In the genomic region with DNA sequence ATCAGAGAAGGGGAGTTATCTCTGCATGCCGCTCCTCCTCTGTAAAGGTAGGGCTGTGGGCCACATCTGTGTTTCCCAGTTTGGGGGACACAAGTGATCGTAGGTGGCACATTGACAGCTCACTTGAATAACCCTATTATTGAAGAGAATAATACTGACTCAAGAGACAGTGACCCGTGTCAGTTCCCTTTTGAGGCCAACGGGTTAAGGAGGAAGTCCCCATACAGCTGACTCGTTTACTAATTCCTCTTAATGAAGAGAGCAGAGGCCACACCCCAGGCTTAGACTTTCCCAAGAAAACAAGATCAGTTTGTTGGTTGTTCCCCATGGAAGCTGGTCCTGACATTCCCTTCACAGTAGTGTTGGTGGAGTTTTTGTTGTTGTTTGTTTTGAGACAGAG, we compare ENCODE assay signal across 15 cellular contexts. TPM values are rescaled to one million over a fixed set of nuclear protein-coding genes. Genes with fewer than 3 reads are reported as not detected.
A peak's percentile ranks its signal among the peaks of the same experiment; 100 is the strongest.
DNase-seq lines count a peak whose midpoint lies in the region; ATAC-seq and TF ChIP-seq lines count a peak whose summit lies in the region.
"Had no signal": no experiment of that assay in that cellular context is flagged by ENCODE, and none has a peak within 500 bp of the region (broad histone marks: within the 10 kb centered on the region; RNA-seq: fewer than 3 reads in every experiment).

No MANE protein-coding gene starts in this region.

- intact Hi-C loops in esophagus muscularis mucosa (cut with DNase I): no loop called here

- H2BK12ac ChIP-seq in trophoblast cell (ENCODE audit: low read length): no peak overlapping the region

- H4K12ac ChIP-seq in trophoblast cell (ENCODE audit: low read depth, low read length): no peak overlapping the region

- 62% methylated on average over 5 of the region's 5 CpGs for WGBS in esophagus muscularis mucosa
- WGBS in trophoblast cell (ENCODE audit: extremely low coverage, insufficient coverage, insufficient read length): no CpG with 5 or more reads among the region's 5 CpGs

- no peak overlapping the region for H2BK120ac ChIP-seq in trophoblast cell (ENCODE audit: insufficient read depth, low read length, poor library complexity)

- no peak for TF ChIP-seq POLR2A in esophagus muscularis mucosa (IDR thresholded peaks at IDR 0.05; ENCODE audit: low read depth)

- POLR2A ChIA-PET in WTC11 (lab: Charles Lee): no interaction called here

- no peaks in the 10 kb centered on the region for H3K27me3 Mint-ChIP-seq in stimulated activated naive CD8-positive, alpha-beta T cell treated with anti-CD3 and anti-CD28 coated beads, Interleukin-15, Interleukin-2, amounts not matched to agents 100 ng/mL and 50 ng/mL, for 24 hours
- no peaks in the 10 kb centered on the region for H3K27me3 Mint-ChIP-seq in stimulated activated naive CD8-positive, alpha-beta T cell treated with anti-CD3 and anti-CD28 coated beads, Interleukin-15, amount 100 ng/mL, for 72 hours
- H3K27me3 Mint-ChIP-seq in WTC11 (ENCODE audit: low read depth): no peaks in the 10 kb centered on the region
- H3K27me3 Mint-ChIP-seq: activated CD4-positive, alpha-beta memory T cell treated with anti-CD3 and anti-CD28 coated beads, Interleukin-2, amount 10 ng/mL, durations not matched to agents 7 days and 5 days; central memory CD8-positive, alpha-beta T cell had no signal

- ATAC-seq in stimulated activated naive CD8-positive, alpha-beta T cell treated with anti-CD3 and anti-CD28 coated beads, Interleukin-15, amount 100 ng/mL, for 72 hours: no peak
- ATAC-seq in WTC11 (no peak), HG03457 (IDR thresholded peaks at IDR 0.05; ENCODE audit: unreplicated experiment) (no peak)

- no peak overlapping the region for H3K4me3 Mint-ChIP-seq in stimulated activated naive CD8-positive, alpha-beta T cell treated with anti-CD3 and anti-CD28 coated beads, Interleukin-15, Interleukin-2, amounts not matched to agents 100 ng/mL and 50 ng/mL, for 24 hours
- no peak overlapping the region for H3K4me3 Mint-ChIP-seq in stimulated activated naive CD8-positive, alpha-beta T cell treated with anti-CD3 and anti-CD28 coated beads, Interleukin-15, amount 100 ng/mL, for 72 hours
- H3K4me3 Mint-ChIP-seq in WTC11: no peak overlapping the region
- H3K4me3 Mint-ChIP-seq: activated CD4-positive, alpha-beta memory T cell treated with anti-CD3 and anti-CD28 coated beads, Interleukin-2, amount 10 ng/mL, durations not matched to agents 7 days and 5 days; central memory CD8-positive, alpha-beta T cell; T-helper 2 cell treated with Interferon-gamma antibody and Interleukin-4, amounts not matched to agents 5 μg/mL and 100 μg/mL, for 36 hours had no signal

- no peak overlapping the region for H3K4ac ChIP-seq in trophoblast cell (ENCODE audit: low read depth, low read length)

- peak overlapping the region; percentile 76 for H3K27ac Mint-ChIP-seq in stimulated activated naive CD8-positive, alpha-beta T cell treated with anti-CD3 and anti-CD28 coated beads, Interleukin-15, Interleukin-2, amounts not matched to agents 100 ng/mL and 50 ng/mL, for 24 hours
- H3K27ac Mint-ChIP-seq in stimulated activated naive CD8-positive, alpha-beta T cell treated with anti-CD3 and anti-CD28 coated beads, Interleukin-15, amount 100 ng/mL, for 72 hours: peak overlapping the region in 1 of 2 donors; percentile 59
- no peak overlapping the region for H3K27ac Mint-ChIP-seq in WTC11

- H3K79me2 ChIP-seq in trophoblast cell (ENCODE audit: control insufficient read depth, insufficient read depth, low read length, poor library complexity): no peaks in the 10 kb centered on the region

- CTCF ChIA-PET in WTC11 (lab: Charles Lee): interaction anchor here (0.9 kb wide), 1 partner anchor 167 kb away, joined by 3 read pairs; no protein-coding TSS in a partner anchor

- no peak for DNase-seq in stimulated activated naive CD8-positive, alpha-beta T cell treated with anti-CD3 and anti-CD28 coated beads, Interleukin-15, amount 100 ng/mL, for 72 hours
- peak; percentile 23 for DNase-seq in OCI-M1 (lab: John Stamatoyannopoulos, UW)
- DNase-seq in esophagus muscularis mucosa (ENCODE audit: extremely low spot score): no peak
- no peak for DNase-seq in trophoblast cell
- DNase-seq in WTC11 (ENCODE audit: low spot score): no peak
- no peak for DNase-seq in NCI-H526 treated with DMSO at 0.1 percent for 48 hours (lab: John Stamatoyannopoulos, UW)
- DNase-seq: activated CD4-positive, alpha-beta memory T cell treated with anti-CD3 and anti-CD28 coated beads, Interleukin-2, amount 10 ng/mL, durations not matched to agents 7 days and 5 days; NCI-H1105; NCI-H345; stimulated activated CD4-positive, alpha-beta T cell treated with anti-CD3 and anti-CD28 coated beads, Interleukin-1b, Interleukin-23, amount 100 ng/mL, for 48 hours had no signal

- H2AFZ ChIP-seq in trophoblast cell (ENCODE audit: insufficient read depth, low read length, poor library complexity): no peak overlapping the region

- no peak overlapping the region for H3K14ac ChIP-seq in trophoblast cell (ENCODE audit: low read length)

- TF ChIP-seq EP300 in esophagus muscularis mucosa (IDR thresholded peaks at IDR 0.05): no peak

- no peak overlapping the region for H3K4me2 ChIP-seq in trophoblast cell (ENCODE audit: low read length)

- H3K23ac ChIP-seq in trophoblast cell (ENCODE audit: low read length): no peak overlapping the region

- H3K36me3 Mint-ChIP-seq in stimulated activated naive CD8-positive, alpha-beta T cell treated with anti-CD3 and anti-CD28 coated beads, Interleukin-15, Interleukin-2, amounts not matched to agents 100 ng/mL and 50 ng/mL, for 24 hours (ENCODE audit: low read depth): peaks cover 90% of the 10 kb centered on the region
- peaks cover 60% of the 10 kb centered on the region for H3K36me3 Mint-ChIP-seq in WTC11

- no peak overlapping the region for H4K91ac ChIP-seq in trophoblast cell (ENCODE audit: low read depth, low read length)

- no peak overlapping the region for H3K4me3 ChIP-seq in esophagus muscularis mucosa
- no peak overlapping the region for H3K4me3 ChIP-seq in trophoblast cell (ENCODE audit: low read depth, low read length)

- H3K27ac ChIP-seq in esophagus muscularis mucosa (replicated peaks in 1 of 4) (peak overlapping the region; percentile 18 to 44 (median 30)), trophoblast cell (ENCODE audit: low read depth, low read length) (no peak overlapping the region)

- H3K4me1 Mint-ChIP-seq in stimulated activated naive CD8-positive, alpha-beta T cell treated with anti-CD3 and anti-CD28 coated beads, Interleukin-15, Interleukin-2, amounts not matched to agents 100 ng/mL and 50 ng/mL, for 24 hours (ENCODE audit: low read depth): peaks cover 22% of the 10 kb centered on the region
- peaks cover 33% of the 10 kb centered on the region for H3K4me1 Mint-ChIP-seq in stimulated activated naive CD8-positive, alpha-beta T cell treated with anti-CD3 and anti-CD28 coated beads, Interleukin-15, amount 100 ng/mL, for 72 hours
- peaks cover 3% of the 10 kb centered on the region; the same call in 1 of the 2 replicates for H3K4me1 Mint-ChIP-seq in WTC11

- H4K8ac ChIP-seq in trophoblast cell (ENCODE audit: low read depth, low read length): no peak overlapping the region

- no peak for TF ChIP-seq CTCF in esophagus muscularis mucosa (IDR thresholded peaks at IDR 0.05)
- TF ChIP-seq CTCF in WTC11 (IDR thresholded peaks at IDR 0.05): no peak

- no peak overlapping the region for H2AK5ac ChIP-seq in trophoblast cell (ENCODE audit: low read length)

- no peak overlapping the region for H3K18ac ChIP-seq in trophoblast cell (ENCODE audit: low read length)

- H3K27me3 ChIP-seq in esophagus muscularis mucosa (no peaks in the 10 kb centered on the region), trophoblast cell (ENCODE audit: insufficient read depth, low read length) (no peaks in the 10 kb centered on the region)

- H2BK5ac ChIP-seq in trophoblast cell (ENCODE audit: low read depth, low read length, poor library complexity): no peak overlapping the region

- H3K36me3 ChIP-seq in esophagus muscularis mucosa (peaks cover 81 to 100% (median 99%) of the 10 kb centered on the region in 4 donors), trophoblast cell (ENCODE audit: control insufficient read depth in 1 of 2, insufficient read depth in 2 of 2, low read length in 2 of 2) (peaks cover 34 to 36% of the 10 kb centered on the region in 2 experiments)

- no peaks in the 10 kb centered on the region for H3K9me3 ChIP-seq in esophagus muscularis mucosa
- peaks cover 2% of the 10 kb centered on the region for H3K9me3 ChIP-seq in trophoblast cell (ENCODE audit: insufficient read depth, low read depth, low read length)

- H3K9ac ChIP-seq in trophoblast cell (ENCODE audit: low read length): no peak overlapping the region

- H3K4me1 ChIP-seq in esophagus muscularis mucosa (peaks cover 0 to 13% (median 10%) of the 10 kb centered on the region in 4 donors), trophoblast cell (ENCODE audit: control insufficient read depth in 1 of 2, insufficient read depth in 2 of 2, low read length in 2 of 2) (no peaks in the 10 kb centered on the region)

- H3K9me3 Mint-ChIP-seq in stimulated activated naive CD8-positive, alpha-beta T cell treated with anti-CD3 and anti-CD28 coated beads, Interleukin-15, Interleukin-2, amounts not matched to agents 100 ng/mL and 50 ng/mL, for 24 hours: no peaks in the 10 kb centered on the region
- no peaks in the 10 kb centered on the region for H3K9me3 Mint-ChIP-seq in stimulated activated naive CD8-positive, alpha-beta T cell treated with anti-CD3 and anti-CD28 coated beads, Interleukin-15, amount 100 ng/mL, for 72 hours
- H3K9me3 Mint-ChIP-seq in WTC11: peaks cover 4% of the 10 kb centered on the region
- H3K9me3 Mint-ChIP-seq: activated CD4-positive, alpha-beta memory T cell treated with anti-CD3 and anti-CD28 coated beads, Interleukin-2, amount 10 ng/mL, durations not matched to agents 7 days and 5 days; central memory CD8-positive, alpha-beta T cell; T-helper 2 cell treated with Interferon-gamma antibody and Interleukin-4, amounts not matched to agents 5 μg/mL and 100 μg/mL, for 36 hours had no signal

- H3K79me1 ChIP-seq in trophoblast cell (ENCODE audit: low read length): no peaks in the 10 kb centered on the region

TF ChIP-seq in WTC11, 78 proteins besides CTCF, POLR2A, EP300 and RAD21:
- TF ChIP-seq KAT7 (CRISPR knock-in tag; IDR thresholded peaks at IDR 0.05; ENCODE audit: borderline replicate concordance): no peak
- TF ChIP-seq, protein P1, sequence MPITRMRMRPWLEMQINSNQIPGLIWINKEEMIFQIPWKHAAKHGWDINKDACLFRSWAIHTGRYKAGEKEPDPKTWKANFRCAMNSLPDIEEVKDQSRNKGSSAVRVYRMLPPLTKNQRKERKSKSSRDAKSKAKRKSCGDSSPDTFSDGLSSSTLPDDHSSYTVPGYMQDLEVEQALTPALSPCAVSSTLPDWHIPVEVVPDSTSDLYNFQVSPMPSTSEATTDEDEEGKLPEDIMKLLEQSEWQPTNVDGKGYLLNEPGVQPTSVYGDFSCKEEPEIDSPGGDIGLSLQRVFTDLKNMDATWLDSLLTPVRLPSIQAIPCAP (CRISPR knock-in tag; IDR thresholded peaks at IDR 0.05): no peak
- TF ChIP-seq ZNF232 (CRISPR knock-in tag; IDR thresholded peaks at IDR 0.05): no peak

RNA-seq across cellular contexts. Expression of a gene that starts 33.0 kb away (rescaled TPM):
- total RNA-seq in esophagus muscularis mucosa (100 to 1,000 TPM in 3 of 4 donors, 10 to 100 TPM in 1; 72.7 to 167 (median 116) TPM), WTC11 (2021) (22.2 to 28.7 TPM (median 22.4 TPM) in 3 replicates)
- polyA plus RNA-seq in trophoblast cell (2013): 20.5 and 20.6 TPM in 2 replicates

RNA-seq across cellular contexts. Expression of a gene that starts 55.2 kb away (rescaled TPM):
- total RNA-seq in esophagus muscularis mucosa (under 1 TPM in 3 of 4 donors, not detected in 1; under 0.01 to 0.50 (median 0.17) TPM), WTC11 (2021) (0.27 to 0.70 TPM (median 0.32 TPM) in 3 replicates)
- 0.08 and 0.15 TPM in 2 replicates for polyA plus RNA-seq in trophoblast cell (2013)
- total RNA-seq: HT-29 had no signal
